22 cellular contexts compared by ENCODE assay signal in genomic region chr2:135845997-135846396, GRCh38. TPM values are rescaled to one million over a fixed set of nuclear protein-coding genes. Genes with fewer than 3 reads are reported as not detected.
A peak's percentile ranks its signal among the peaks of the same experiment; 100 is the strongest.
DNase-seq lines count a peak whose midpoint lies in the region; ATAC-seq and TF ChIP-seq lines count a peak whose summit lies in the region.
"Had no signal": no experiment of that assay in that cellular context is flagged by ENCODE, and none has a peak within 500 bp of the region (broad histone marks: within the 10 kb centered on the region; RNA-seq: fewer than 3 reads in every experiment).

No MANE protein-coding gene starts in this region.

- H3K9ac ChIP-seq in endodermal cell (ENCODE audit: extremely low read depth, low read length, poor library complexity, severe bottlenecking) = no peak overlapping the region

- DNase-seq in activated T-cell treated with anti-CD3 and anti-CD28 coated beads, Interleukin-2, amount 50 U/mL, for 24 hours = no peak
- no peak for DNase-seq in activated T-cell treated with anti-CD3 and anti-CD28 coated beads for 4 hours
- DNase-seq in endodermal cell = no peak
- no peak for DNase-seq in left lung
- peak; percentile 3 for DNase-seq in thyroid gland
- no peak for DNase-seq in A673 (ENCODE audit: low spot score)
- no peak for DNase-seq in NCI-H146 (lab: John Stamatoyannopoulos, UW)
- DNase-seq: 8988T; C1 segment of cervical spinal cord; Calu3; CD4-positive, alpha-beta memory T cell; COR-L47; DMS53; DMS79 treated with DMSO at 0.1 percent for 48 hours; GF-D8; H9 had no signal

- H3K36me3 ChIP-seq in endodermal cell (ENCODE audit: control insufficient read depth, insufficient read depth, low read length) (peaks cover 92% of the 10 kb centered on the region), left lung (peaks cover 0 to 85% of the 10 kb centered on the region in 2 donors), thyroid gland (peaks cover 0 to 8% of the 10 kb centered on the region in 2 donors), A673 (ENCODE audit: insufficient read depth, low read length, poor library complexity, severe bottlenecking) (peaks cover 88% of the 10 kb centered on the region)

- POLR2A ChIA-PET in A673 (lab: Charles Lee; ENCODE audit: low non-redundant PET) = no interaction called here

- BruUV-seq in A673 (replicated peaks; lab: Mats Ljungman, UMichigan) = no TSS peak

- CTCF ChIA-PET in A673 (lab: Charles Lee) = no interaction called here

- H3K27ac Mint-ChIP-seq in activated T-cell treated with anti-CD3 and anti-CD28 coated beads, Interleukin-2, amount 50 U/mL, for 24 hours = peak overlapping the region; percentile 53
- H3K27ac Mint-ChIP-seq in endodermal cell = peak overlapping the region; percentile 58
- H3K27ac Mint-ChIP-seq: CD4-positive, alpha-beta memory T cell; GM23338 had no signal

- H3K4me1 ChIP-seq in endodermal cell (ENCODE audit: control insufficient read depth, insufficient read depth, low read length) (no peaks in the 10 kb centered on the region), left lung (peaks cover 0 to 6% of the 10 kb centered on the region in 2 donors), thyroid gland (peaks cover 0 to 3% of the 10 kb centered on the region in 2 donors), A673 (ENCODE audit: insufficient read depth, low read length, poor library complexity, severe bottlenecking) (no peaks in the 10 kb centered on the region)

- no peaks in the 10 kb centered on the region for H3K27me3 Mint-ChIP-seq in activated T-cell treated with anti-CD3 and anti-CD28 coated beads, Interleukin-2, amount 50 U/mL, for 24 hours
- H3K27me3 Mint-ChIP-seq in endodermal cell (ENCODE audit: insufficient read depth) = no peaks in the 10 kb centered on the region
- H3K27me3 Mint-ChIP-seq: CD4-positive, alpha-beta memory T cell had no signal

- intact Hi-C loops in left lung (cut with DNase I) = no loop called here
- intact Hi-C loops in thyroid gland (cut with DNase I) = no loop called here
- intact Hi-C loops in A673 (cut with micrococcal nuclease; ENCODE audit: unreplicated experiment) = no loop called here

- H3K27me3 ChIP-seq in endodermal cell (ENCODE audit: control insufficient read depth, insufficient read depth, low read length, poor library complexity, severe bottlenecking) (no peaks in the 10 kb centered on the region), left lung (no peaks in the 10 kb centered on the region), thyroid gland (no peaks in the 10 kb centered on the region), A673 (replicated peaks; ENCODE audit: insufficient read depth, low read depth, low read length, poor library complexity) (no peaks in the 10 kb centered on the region)

- no peaks in the 10 kb centered on the region for H3K9me3 Mint-ChIP-seq in activated T-cell treated with anti-CD3 and anti-CD28 coated beads, Interleukin-2, amount 50 U/mL, for 24 hours
- no peaks in the 10 kb centered on the region for H3K9me3 Mint-ChIP-seq in endodermal cell
- H3K9me3 Mint-ChIP-seq: CD4-positive, alpha-beta memory T cell; GM23338; H9 had no signal

- TF ChIP-seq CTCF in endodermal cell (conservative IDR thresholded peaks at IDR 0.05) (no peak), left lung (IDR thresholded peaks at IDR 0.05) (no peak), thyroid gland (IDR thresholded peaks at IDR 0.05) (no peak), A673 (conservative IDR thresholded peaks at IDR 0.05; ENCODE audit: low read depth, low read length) (no peak)

- peaks cover 96% of the 10 kb centered on the region for H3K36me3 Mint-ChIP-seq in activated T-cell treated with anti-CD3 and anti-CD28 coated beads, Interleukin-2, amount 50 U/mL, for 24 hours (ENCODE audit: low read depth)
- H3K36me3 Mint-ChIP-seq in endodermal cell (ENCODE audit: low read depth) = peaks cover 82% of the 10 kb centered on the region

- H3K27ac ChIP-seq in endodermal cell (ENCODE audit: low read depth, low read length) = no peak overlapping the region
- no peak overlapping the region for H3K27ac ChIP-seq in left lung
- no peak overlapping the region for H3K27ac ChIP-seq in thyroid gland
- H3K27ac ChIP-seq in A673 (ENCODE audit: low read depth, low read length, poor library complexity, severe bottlenecking) = no peak overlapping the region
- H3K27ac ChIP-seq: A549 had no signal

- H3K4me1 Mint-ChIP-seq in activated T-cell treated with anti-CD3 and anti-CD28 coated beads, Interleukin-2, amount 50 U/mL, for 24 hours (ENCODE audit: low read depth) = peaks cover 18% of the 10 kb centered on the region
- H3K4me1 Mint-ChIP-seq in endodermal cell = peaks cover under 1% of the 10 kb centered on the region
- H3K4me1 Mint-ChIP-seq: GM23338, H9 had no signal

- peak; percentile 93 for ATAC-seq in left lung
- no peak for ATAC-seq in GM18502 (IDR thresholded peaks at IDR 0.05; ENCODE audit: poor library complexity, unreplicated experiment)
- ATAC-seq: GM23338, HCT116 had no signal

- 92 to 93% methylated on average over 4 to 5 of the region's 5 CpGs for WGBS in endodermal cell (ENCODE audit: insufficient coverage in 1 of 2, insufficient read length in 1 of 2), 2 experiments
- WGBS in thyroid gland, 2 donors = 61 to 75% methylated on average over 5 of the region's 5 CpGs

- H3K9me3 ChIP-seq in endodermal cell (ENCODE audit: control insufficient read depth, low read length) = no peaks in the 10 kb centered on the region
- H3K9me3 ChIP-seq in left lung = no peaks in the 10 kb centered on the region
- H3K9me3 ChIP-seq in thyroid gland = no peaks in the 10 kb centered on the region
- H3K9me3 ChIP-seq in A673 (ENCODE audit: low read depth, low read length, poor library complexity, severe bottlenecking) = no peaks in the 10 kb centered on the region
- H3K9me3 ChIP-seq: A549 had no signal

- no peak for TF ChIP-seq POLR2A in thyroid gland (IDR thresholded peaks at IDR 0.05)

- H3K4me3 Mint-ChIP-seq in activated T-cell treated with anti-CD3 and anti-CD28 coated beads, Interleukin-2, amount 50 U/mL, for 24 hours = no peak overlapping the region
- no peak overlapping the region for H3K4me3 Mint-ChIP-seq in endodermal cell
- H3K4me3 Mint-ChIP-seq: CD4-positive, alpha-beta memory T cell; GM23338; H9 had no signal

- H3K4me3 ChIP-seq in endodermal cell (ENCODE audit: low read length) = no peak overlapping the region
- H3K4me3 ChIP-seq in left lung = no peak overlapping the region
- H3K4me3 ChIP-seq in thyroid gland (replicated peaks in 1 of 3) = no peak overlapping the region
- H3K4me3 ChIP-seq in A673 (ENCODE audit: low read depth, low read length, poor library complexity, severe bottlenecking) = no peak overlapping the region
- H3K4me3 ChIP-seq: A549, GM23338 had no signal

RNA-seq across cellular contexts. Expression of gene LCT, which starts 9.0 kb away (rescaled TPM):
- total RNA-seq in endodermal cell = under 1 TPM; 0.11 TPM
- not detected for polyA plus RNA-seq in endodermal cell (2013, experiment 1 of 2)
- not detected for polyA plus RNA-seq in endodermal cell (2013, experiment 2 of 2)
- under 1 TPM; 0.08 to 0.09 TPM for total RNA-seq in left lung
- total RNA-seq in thyroid gland = under 1 TPM in 1 of 4 donors, not detected in 3; 0.24 TPM
- total RNA-seq in A673 (2021) = 0.37 and 0.39 TPM in 2 replicates
- total RNA-seq: G401, GM23338 had no signal
- polyA plus RNA-seq: BJ; CD4-positive, alpha-beta memory T cell; GM23338 had no signal

RNA-seq across cellular contexts. Expression of gene MCM6, which starts 30.2 kb away (rescaled TPM):
- total RNA-seq in endodermal cell (100 to 1,000 TPM; 140 to 141 TPM), left lung (10 to 100 TPM; 21.1 to 32.9 TPM), thyroid gland (1 to 10 TPM; 5.9 to 9.5 (median 7.1) TPM), A673 (2021) (101 and 111 TPM in 2 replicates)
- 90.8 TPM for polyA plus RNA-seq in endodermal cell (2013, experiment 1 of 2)
- polyA plus RNA-seq in endodermal cell (2013, experiment 2 of 2) = 85.7 TPM

Comparison
In these comparisons a context has a peak if more than half of its experiments do, and no peak if none do; other contexts are left out.
1. DNase-seq: peak in thyroid gland (2 of 2); none in activated T-cell treated with anti-CD3 and anti-CD28 coated beads, Interleukin-2, amount 50 U/mL, for 24 hours (single experiment), activated T-cell treated with anti-CD3 and anti-CD28 coated beads for 4 hours (single experiment), endodermal cell (single experiment), left lung (0 of 2), A673 (single experiment) and NCI-H146 (single experiment).